8 cellular contexts compared by ENCODE assay signal in the genomic region with DNA sequence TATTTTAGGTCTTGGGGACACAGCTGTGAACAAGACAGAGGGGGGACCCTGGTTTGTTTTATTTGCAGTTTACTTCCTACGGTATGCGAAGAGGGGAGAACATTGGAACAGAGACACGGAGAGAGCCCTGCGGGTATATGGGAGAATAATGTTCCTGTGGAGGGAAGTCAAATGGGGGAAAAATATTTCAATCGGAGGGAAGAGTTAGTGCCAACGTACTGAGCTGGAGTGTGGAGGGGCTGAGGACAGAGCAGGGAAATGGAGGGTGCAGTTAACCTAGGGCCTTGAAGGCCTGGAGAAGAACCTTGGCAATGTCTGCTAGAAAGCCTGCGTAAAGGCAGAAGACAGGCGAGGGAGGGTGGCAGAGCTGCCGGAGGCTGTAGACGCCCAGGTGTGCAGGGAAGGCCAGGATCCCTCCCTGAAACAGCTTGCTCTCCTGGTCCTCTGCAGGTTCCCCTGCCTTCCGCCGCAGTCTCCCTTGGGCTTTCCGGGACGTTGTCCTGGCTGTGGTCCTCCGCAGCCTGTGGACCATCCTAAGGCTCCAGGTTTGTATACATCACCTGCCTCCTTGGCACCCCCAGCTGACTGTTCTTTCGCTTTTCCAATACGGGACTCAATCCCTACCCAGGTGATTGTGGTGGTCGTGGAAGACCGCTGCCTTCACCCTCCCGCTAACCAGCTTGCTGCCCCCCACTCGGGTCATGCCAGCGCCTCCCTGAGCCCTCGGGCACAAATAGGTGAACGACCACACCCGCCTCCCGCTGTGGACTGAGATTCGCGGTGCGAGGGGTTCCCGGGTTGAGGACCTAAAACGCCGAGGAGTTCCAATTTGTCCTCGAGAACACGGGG. TPM values are rescaled to one million over a fixed set of nuclear protein-coding genes. Genes with fewer than 3 reads are reported as not detected.
DNase-seq lines count a peak whose midpoint lies in the region; ATAC-seq and TF ChIP-seq lines count a peak whose summit lies in the region.

No MANE protein-coding gene starts in this region.

- no peaks in the 10 kb centered on the region for H3K27me3 ChIP-seq in brain microvascular endothelial cell (replicated peaks)
- H3K27me3 ChIP-seq in mononuclear cell (ENCODE audit: insufficient read depth, low read length): no peaks in the 10 kb centered on the region

- peak overlapping the region; percentile 78 for H3K27ac ChIP-seq in brain microvascular endothelial cell

- peaks cover 28% of the 10 kb centered on the region for H3K36me3 ChIP-seq in brain microvascular endothelial cell (replicated peaks)

- H3K4me3 ChIP-seq in brain microvascular endothelial cell (ENCODE audit: low read depth, low read length) (peak overlapping the region; percentile 88), mononuclear cell (ENCODE audit: low read length) (peak overlapping the region; percentile 83)

- ATAC-seq in GM19035 (IDR thresholded peaks at IDR 0.05; ENCODE audit: unreplicated experiment) (peak; percentile 1), HG03280 (IDR thresholded peaks at IDR 0.05; ENCODE audit: unreplicated experiment) (peak; percentile 2), HG03159 (IDR thresholded peaks at IDR 0.05; ENCODE audit: unreplicated experiment) (no peak), HG03520 (IDR thresholded peaks at IDR 0.05; ENCODE audit: unreplicated experiment) (no peak)

- in situ Hi-C loops in brain microvascular endothelial cell (cut with HindIII; ENCODE audit: low pct_ligation_motif_present, low sequenced_read_pairs): no loop called here

- H3K9me3 ChIP-seq in mononuclear cell (ENCODE audit: low read depth, low read length): no peaks in the 10 kb centered on the region

- no peak for TF ChIP-seq CTCF in brain microvascular endothelial cell (IDR thresholded peaks at IDR 0.05; ENCODE audit: low read depth, low read length, missing control alignments)

- DNase-seq in brain microvascular endothelial cell: no peak
- DNase-seq in pons (ENCODE audit: low spot score): no peak
- DNase-seq in iPS-NIHi11 (ENCODE audit: low spot score): no peak

- H3K4me1 ChIP-seq in mononuclear cell (ENCODE audit: insufficient read depth, low read length): peaks cover 77% of the 10 kb centered on the region

RNA-seq across cellular contexts. Expression of gene RACK1, which starts 1.9 kb away (rescaled TPM):
- 5,375 TPM for total RNA-seq in mononuclear cell

RNA-seq across cellular contexts. Expression of gene TRIM52, which starts 15.3 kb away (rescaled TPM):
- 17.5 TPM for total RNA-seq in mononuclear cell

RNA-seq across cellular contexts. Expression of gene TRIM41, which starts 22.6 kb away (rescaled TPM):
- 6.1 TPM for total RNA-seq in mononuclear cell

RNA-seq across cellular contexts. Expression of gene TRIM7, which starts 40.7 kb away (rescaled TPM):
- 1.9 TPM for total RNA-seq in mononuclear cell

Comparison
In these comparisons a context has a peak if more than half of its experiments do, and no peak if none do; other contexts are left out.
1. ATAC-seq: peak in GM19035 (single experiment) and HG03280 (single experiment); none in HG03159 (single experiment) and HG03520 (single experiment).